Comparison of ENCODE assay signal across 32 cellular contexts in the genomic region with DNA sequence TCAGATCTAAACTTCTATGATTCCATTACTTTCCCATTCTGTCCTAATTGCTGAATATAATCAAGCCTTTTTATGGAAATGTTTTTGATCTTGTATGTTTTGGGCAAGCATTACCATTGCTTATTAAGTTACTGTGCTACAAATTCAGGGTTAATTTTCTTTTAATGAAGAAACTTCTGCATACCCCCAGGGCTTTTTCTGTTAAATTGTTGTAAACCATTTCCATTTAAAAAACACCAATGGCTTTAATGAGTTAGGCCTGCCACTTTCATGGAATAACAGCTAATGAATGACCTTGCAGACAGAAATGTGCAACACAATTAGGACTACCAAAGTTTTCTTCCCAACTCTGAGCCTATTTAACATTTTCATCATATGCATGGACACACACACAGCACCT.
"Had no signal": no experiment of that assay in that cellular context is flagged by ENCODE, and none has a peak within 500 bp of the region (broad histone marks: within the 10 kb centered on the region; RNA-seq: fewer than 3 reads in every experiment).

No MANE protein-coding gene starts in this region.

- H3K27me3 ChIP-seq: MG63 had no signal

- H3K9me3 ChIP-seq: MG63 had no signal

- H3K36me3 ChIP-seq: MG63 had no signal

- DNase-seq: Karpas-422, Kasumi-1, MG63, MM.1S, MV-4-11, NCI-H1048, NCI-H1092, NCI-H1092 treated with DMSO at 0.1 percent for 48 hours, NCI-H1105, NCI-H1417 treated with DMSO at 0.1 percent for 48 hours, NCI-H1436, NCI-H1436 treated with DMSO at 0.1 percent for 48 hours, NCI-H146, NCI-H1694, NCI-H1694 treated with DMSO at 0.1 percent for 48 hours, NCI-H187, NCI-H187 treated with DMSO at 0.1 percent for 48 hours, NCI-H1930, NCI-H2029, NCI-H2029 treated with DMSO at 0.1 percent for 48 hours, NCI-H2081, NCI-H2081 treated with DMSO at 0.1 percent for 48 hours, NCI-H2107, NCI-H2171, NCI-H2171 treated with DMSO at 0.1 percent for 48 hours, NCI-H2227 treated with DMSO at 0.1 percent for 48 hours, NCI-H226, NCI-H345, NCI-H446, NCI-H446 treated with DMSO at 0.1 percent for 48 hours, NCI-H510A, NCI-H524 had no signal

- H3K4me3 ChIP-seq: MG63 had no signal
